15 cellular contexts compared by ENCODE assay signal in the genomic region with DNA sequence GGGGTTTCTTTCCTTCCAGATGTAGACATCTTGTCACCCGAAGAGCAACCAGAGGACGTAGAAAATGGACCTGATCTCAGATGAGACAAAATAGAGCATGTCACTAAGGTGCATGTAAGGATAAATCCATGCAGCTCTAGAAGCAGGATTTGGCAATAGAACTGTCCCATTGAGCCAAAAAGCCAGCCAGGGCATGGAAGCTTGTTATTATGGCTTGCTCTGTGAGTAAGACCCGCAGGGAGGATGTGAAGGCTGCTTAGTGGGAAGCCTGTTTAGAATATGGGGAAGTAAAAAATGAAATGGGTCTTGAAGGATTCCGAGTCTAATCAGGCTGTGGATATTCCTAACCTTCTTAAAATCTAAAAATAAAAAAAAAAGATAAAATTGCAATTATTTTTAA.
DNase-seq lines count a peak whose midpoint lies in the region; ATAC-seq and TF ChIP-seq lines count a peak whose summit lies in the region.
"Had no signal": no experiment of that assay in that cellular context is flagged by ENCODE, and none has a peak within 500 bp of the region (broad histone marks: within the 10 kb centered on the region; RNA-seq: fewer than 3 reads in every experiment).

No MANE protein-coding gene starts in this region.

- H3K27me3 Mint-ChIP-seq in glutamatergic neuron (ENCODE audit: unreplicated experiment): no peaks in the 10 kb centered on the region
- H3K27me3 Mint-ChIP-seq: stimulated activated naive B cell treated with anti-CD40 and anti-IgM and Interleukin-4, amounts not matched to agents 10 μg/mL and 1 μg/mL and 100 μg/mL, for 72 hours had no signal

- H3K9ac ChIP-seq in adipocyte (ENCODE audit: low read length) (peak overlapping the region; percentile 64), skeletal muscle tissue (ENCODE audit: low read depth in 1 of 3, low read length in 3 of 3) (peak overlapping the region in 2 of 3 donors; percentile 14 to 46)

- peaks cover 49% of the 10 kb centered on the region for H3K4me1 ChIP-seq in adipocyte (ENCODE audit: control insufficient read depth, insufficient read depth, low read length)
- H3K4me1 ChIP-seq in skeletal muscle tissue (ENCODE audit: control insufficient read depth in 3 of 3, insufficient read depth in 3 of 3, low read length in 3 of 3): peaks cover 7 to 15% (median 7%) of the 10 kb centered on the region in 3 donors

- no peaks in the 10 kb centered on the region for H3K36me3 Mint-ChIP-seq in glutamatergic neuron (ENCODE audit: unreplicated experiment)
- H3K36me3 Mint-ChIP-seq: stimulated activated naive B cell treated with anti-CD40 and anti-IgM and Interleukin-4, amounts not matched to agents 10 μg/mL and 1 μg/mL and 100 μg/mL, for 72 hours had no signal

- ATAC-seq in HG03280 (IDR thresholded peaks at IDR 0.05; ENCODE audit: unreplicated experiment): no peak
- ATAC-seq: activated CD4-positive, CD25-positive, alpha-beta regulatory T cell treated with anti-CD3 and anti-CD28 coated beads, Interleukin-2, amount 50 U/mL, for 24 hours; gastroesophageal sphincter; stimulated activated naive B cell treated with anti-CD40 and anti-IgM and Interleukin-4, amounts not matched to agents 10 μg/mL and 1 μg/mL and 100 μg/mL, for 72 hours had no signal

- TF ChIP-seq CTCF in fibroblast of the aortic adventitia (IDR thresholded peaks at IDR 0.05; ENCODE audit: insufficient read depth, low read length): no peak
- no peak for TF ChIP-seq CTCF in glutamatergic neuron (IDR thresholded peaks at IDR 0.05; ENCODE audit: partially characterized antibody, unreplicated experiment)
- no peak for TF ChIP-seq CTCF in WERI-Rb-1 (IDR thresholded peaks at IDR 0.05; ENCODE audit: low read depth, low read length)

- H3K9me3 ChIP-seq in adipocyte (ENCODE audit: control insufficient read depth, low read length): no peaks in the 10 kb centered on the region
- H3K9me3 ChIP-seq in skeletal muscle tissue (ENCODE audit: control insufficient read depth in 3 of 3, low read length in 3 of 3): no peaks in the 10 kb centered on the region
- no peaks in the 10 kb centered on the region for H3K9me3 ChIP-seq in WERI-Rb-1 (ENCODE audit: severe bottlenecking)
- H3K9me3 ChIP-seq: gastroesophageal sphincter had no signal

- peak overlapping the region; percentile 56 for H3K27ac ChIP-seq in skeletal muscle tissue (ENCODE audit: low read depth, low read length)
- H3K27ac ChIP-seq in WERI-Rb-1: no peak overlapping the region

- no peaks in the 10 kb centered on the region for H3K36me3 ChIP-seq in adipocyte (ENCODE audit: control insufficient read depth, insufficient read depth, low read length, severe bottlenecking)
- no peaks in the 10 kb centered on the region for H3K36me3 ChIP-seq in skeletal muscle tissue (ENCODE audit: control insufficient read depth in 3 of 3, insufficient read depth in 3 of 3, low read length in 3 of 3)
- H3K36me3 ChIP-seq in WERI-Rb-1: no peaks in the 10 kb centered on the region
- H3K36me3 ChIP-seq: gastroesophageal sphincter had no signal

- H3K4me3 ChIP-seq in adipocyte (ENCODE audit: low read length): peak overlapping the region; percentile 75
- H3K4me3 ChIP-seq in fibroblast of the aortic adventitia (ENCODE audit: low read depth, low read length): no peak overlapping the region
- peak overlapping the region; percentile 52 to 71 (median 62) for H3K4me3 ChIP-seq in skeletal muscle tissue (ENCODE audit: low read length in 3 of 3)
- no peak overlapping the region for H3K4me3 ChIP-seq in WERI-Rb-1 (ENCODE audit: low read depth, low read length)
- H3K4me3 ChIP-seq: gastroesophageal sphincter had no signal

- no peaks in the 10 kb centered on the region for H3K9me3 Mint-ChIP-seq in glutamatergic neuron (ENCODE audit: unreplicated experiment)

- H3K4me3 Mint-ChIP-seq in glutamatergic neuron (ENCODE audit: unreplicated experiment): no peak overlapping the region
- H3K4me3 Mint-ChIP-seq: stimulated activated naive B cell treated with anti-CD40 and anti-IgM and Interleukin-4, amounts not matched to agents 10 μg/mL and 1 μg/mL and 100 μg/mL, for 72 hours had no signal

- H3K27me3 ChIP-seq in adipocyte (replicated peaks; ENCODE audit: control insufficient read depth, insufficient read depth, low read length) (no peaks in the 10 kb centered on the region), skeletal muscle tissue (ENCODE audit: control insufficient read depth in 3 of 3, insufficient read depth in 3 of 3, low read length in 3 of 3) (no peaks in the 10 kb centered on the region), WERI-Rb-1 (ENCODE audit: insufficient read depth, low read depth, severe bottlenecking) (no peaks in the 10 kb centered on the region)
- H3K27me3 ChIP-seq: gastroesophageal sphincter had no signal

- H3K4me1 Mint-ChIP-seq in glutamatergic neuron (ENCODE audit: low read depth, unreplicated experiment): peaks cover 26% of the 10 kb centered on the region
- H3K4me1 Mint-ChIP-seq: stimulated activated naive B cell treated with anti-CD40 and anti-IgM and Interleukin-4, amounts not matched to agents 10 μg/mL and 1 μg/mL and 100 μg/mL, for 72 hours had no signal

- H3K27ac Mint-ChIP-seq in glutamatergic neuron (ENCODE audit: unreplicated experiment): no peak overlapping the region
- H3K27ac Mint-ChIP-seq: stimulated activated naive B cell treated with anti-CD40 and anti-IgM and Interleukin-4, amounts not matched to agents 10 μg/mL and 1 μg/mL and 100 μg/mL, for 72 hours had no signal

- DNase-seq in NCI-H1694 (lab: John Stamatoyannopoulos, UW): peak; percentile 84
- DNase-seq in adipocyte (ENCODE audit: low read depth): peak; percentile 22
- peak; percentile 76 for DNase-seq in fibroblast of the aortic adventitia (ENCODE audit: low read depth)
- no peak for DNase-seq in glutamatergic neuron
- DNase-seq in WERI-Rb-1: no peak
- no peak for DNase-seq in dedifferentiated amniotic fluid mesenchymal stem cell (ENCODE audit: extremely low spot score)
- DNase-seq: KG1; kidney glomerular epithelial cell; stimulated activated CD4-positive, alpha-beta T cell treated with anti-CD3 and anti-CD28 coated beads, Interleukin-4, amount 100 ng/mL, for 24 hours; stimulated activated naive B cell treated with anti-CD40 and anti-IgM and Interleukin-4, amounts not matched to agents 10 μg/mL and 1 μg/mL and 100 μg/mL, for 72 hours; SW 1271 had no signal

Comparison
In these comparisons a context has a peak if more than half of its experiments do, and no peak if none do; other contexts are left out.
1. DNase-seq: peak in NCI-H1694 (single experiment), adipocyte (single experiment) and fibroblast of the aortic adventitia (single experiment); none in glutamatergic neuron (single experiment), WERI-Rb-1 (single experiment) and dedifferentiated amniotic fluid mesenchymal stem cell (single experiment).
2. H3K4me3 ChIP-seq: peak in adipocyte (single experiment) and skeletal muscle tissue (3 of 3); none in fibroblast of the aortic adventitia (single experiment) and WERI-Rb-1 (single experiment).